22 cellular contexts compared by ENCODE assay signal in genomic region chr7:11436317-11436716, GRCh38.
DNase-seq lines count a peak whose midpoint lies in the region; ATAC-seq, FAIRE-seq and TF ChIP-seq lines count a peak whose summit lies in the region.
"Had no signal": no experiment of that assay in that cellular context is flagged by ENCODE, and none has a peak within 500 bp of the region (broad histone marks: within the 10 kb centered on the region; RNA-seq: fewer than 3 reads in every experiment).

No MANE protein-coding gene starts in this region.

- H2AFZ ChIP-seq in IMR-90 (replicated peaks; ENCODE audit: low read length, poor library complexity) = no peak overlapping the region

- H3K4me2 ChIP-seq in IMR-90 (ENCODE audit: low read depth, low read length) = no peak overlapping the region

- no peaks in the 10 kb centered on the region for H4K20me1 ChIP-seq in IMR-90 (ENCODE audit: insufficient read depth, low read length)

- no TSS peak for BruUV-seq in IMR-90 (replicated peaks; lab: Mats Ljungman, UMichigan)

- H3K36me3 ChIP-seq in IMR-90 (ENCODE audit: control insufficient read depth, insufficient read depth, low read length) = no peaks in the 10 kb centered on the region
- H3K36me3 ChIP-seq: gastroesophageal sphincter, upper lobe of left lung, WERI-Rb-1 had no signal

- no peak overlapping the region for H3K56ac ChIP-seq in IMR-90 (ENCODE audit: extremely low read depth, insufficient read depth, low read length)

- no peak overlapping the region for H2AK5ac ChIP-seq in IMR-90 (ENCODE audit: low read depth, low read length)

- H3K9me3 ChIP-seq in IMR-90 (ENCODE audit: control insufficient read depth, insufficient read depth, low read length) = no peaks in the 10 kb centered on the region
- H3K9me3 ChIP-seq: upper lobe of left lung had no signal

- no peak overlapping the region for H3K18ac ChIP-seq in IMR-90 (ENCODE audit: low read depth, low read length)

- DNase-seq in A172 (ENCODE audit: low spot score) (peak; percentile 8), IMR-90 (peak; percentile 0), iris pigment epithelial cell (ENCODE audit: low read depth) (peak; percentile 78), ecto neural progenitor cell (ENCODE audit: low spot score) (no peak), NCI-H510A treated with DMSO at 0.1 percent for 48 hours (lab: John Stamatoyannopoulos, UW) (no peak)
- no peak for DNase-seq in stimulated activated CD4-positive, alpha-beta T cell treated with anti-CD3 and anti-CD28 coated beads, Interleukin-12 subunit alpha, Interleukin-12 subunit beta, amount 100 ng/mL, for 4 hours
- DNase-seq: activated CD4-positive, alpha-beta T cell treated with anti-CD3 and anti-CD28 coated beads, Interleukin-2, amount 10 ng/mL, durations not matched to agents 7 days and 5 days; C1 segment of cervical spinal cord; cortex of kidney; H9; KG1; kidney; mesendoderm; naive B cell; NCI-H1694 treated with DMSO at 0.1 percent for 48 hours; upper lobe of left lung; WERI-Rb-1 had no signal

- no peaks in the 10 kb centered on the region for H3K9me1 ChIP-seq in IMR-90 (ENCODE audit: insufficient read depth, low read length)

- no peak for TF ChIP-seq POLR2A in IMR-90 (IDR thresholded peaks at IDR 0.05; ENCODE audit: low read depth, low read length)

- H3K4me3 ChIP-seq in IMR-90 (ENCODE audit: insufficient read depth, low read depth, low read length) = no peak overlapping the region
- H3K4me3 ChIP-seq: gastroesophageal sphincter, upper lobe of left lung had no signal

- POLR2A ChIA-PET in IMR-90 (lab: Charles Lee; ENCODE audit: unreplicated experiment) = no interaction called here

- in situ Hi-C loops in IMR-90 (cut with MboI; ENCODE audit: low sequenced_read_pairs) = loop anchor here (25.0 kb wide), 3 partner anchors 626 to 1051 kb away; no protein-coding TSS in a partner anchor

- H2BK15ac ChIP-seq in IMR-90 (ENCODE audit: low read depth, low read length) = no peak overlapping the region

- no peak for TF ChIP-seq CTCF in IMR-90 (conservative IDR thresholded peaks at IDR 0.05; ENCODE audit: low read depth, low read length)

- no peaks in the 10 kb centered on the region for H3K4me1 ChIP-seq in IMR-90 (ENCODE audit: control insufficient read depth, insufficient read depth, low read length)
- H3K4me1 ChIP-seq: upper lobe of left lung had no signal

- dilution Hi-C loops in IMR-90 (cut with HindIII; ENCODE audit: low sequenced_read_pairs, unreplicated experiment) = no loop called here

- no peak overlapping the region for H4K8ac ChIP-seq in IMR-90 (ENCODE audit: low read depth in 2 of 2, low read length in 2 of 2)

- H3K27ac ChIP-seq in IMR-90 (ENCODE audit: insufficient read depth, low read length) = no peak overlapping the region
- H3K27ac ChIP-seq: gastroesophageal sphincter, upper lobe of left lung, WERI-Rb-1 had no signal

- no peak overlapping the region for H3K14ac ChIP-seq in IMR-90 (replicated peaks; ENCODE audit: low read depth, low read length)

- H2BK5ac ChIP-seq in IMR-90 (ENCODE audit: low read depth, low read length, poor library complexity, severe bottlenecking) = no peak overlapping the region

- no peak overlapping the region for H2BK20ac ChIP-seq in IMR-90 (ENCODE audit: low read depth, low read length)

- H4K91ac ChIP-seq in IMR-90 (ENCODE audit: insufficient read depth, low read depth, low read length) = no peak overlapping the region

- H3K79me1 ChIP-seq in IMR-90 (ENCODE audit: low read depth in 1 of 2, low read length in 2 of 2) = no peaks in the 10 kb centered on the region

- H3K23ac ChIP-seq in IMR-90 (ENCODE audit: low read depth, low read length) = no peak overlapping the region

- no peak overlapping the region for H3K9ac ChIP-seq in IMR-90 (ENCODE audit: low read depth, low read length)

- no peaks in the 10 kb centered on the region for H3K27me3 ChIP-seq in IMR-90 (ENCODE audit: control insufficient read depth, insufficient read depth, low read length)
- H3K27me3 ChIP-seq: gastroesophageal sphincter, upper lobe of left lung had no signal

- no peak overlapping the region for H2AK9ac ChIP-seq in IMR-90 (replicated peaks; ENCODE audit: low read depth, low read length, poor library complexity)

- CTCF ChIA-PET in IMR-90 (lab: Yijun Ruan, JAX) = no interaction called here

- H4K5ac ChIP-seq in IMR-90 (ENCODE audit: low read depth, low read length) = no peak overlapping the region

- peak; percentile 8 for FAIRE-seq in endometrium (lab: Jason Lieb, UNC)
- FAIRE-seq: D721Med had no signal

- no peak overlapping the region for H3K4ac ChIP-seq in IMR-90 (ENCODE audit: low read depth, low read length)

- TF ChIP-seq RAD21 in IMR-90 (IDR thresholded peaks at IDR 0.05; ENCODE audit: low read length) = no peak

- peak; percentile 60; the same call in 1 of the 2 replicates for ATAC-seq in IMR-90 (ENCODE audit: low read depth)
- ATAC-seq in GM21515 (IDR thresholded peaks at IDR 0.05; ENCODE audit: unreplicated experiment) = no peak
- ATAC-seq: gastroesophageal sphincter, SK-N-SH treated with all-trans-retinoic acid at 6 μM for 48 hours had no signal

- intact Hi-C loops in IMR-90 (cut with micrococcal nuclease) = no loop called here

- WGBS in IMR-90 (ENCODE audit: extremely low coverage in 2 of 2, insufficient read length in 1 of 2), 2 experiments = 100% methylated on average over 1 of the region's 1 CpG; no CpG with 5 or more reads in 1 of the 2 experiments

- H2BK120ac ChIP-seq in IMR-90 (ENCODE audit: low read depth, low read length) = no peak overlapping the region

TF ChIP-seq in IMR-90, 13 proteins besides CTCF, POLR2A, EP300 and RAD21:
- TF ChIP-seq RCOR1 (IDR thresholded peaks at IDR 0.05; ENCODE audit: insufficient replicate concordance, low read length) (no peak), ELK1 (IDR thresholded peaks at IDR 0.05; ENCODE audit: borderline replicate concordance, low read depth, low read length) (no peak), CHD1 (IDR thresholded peaks at IDR 0.05; ENCODE audit: low read depth, low read length) (no peak), RFX5 (IDR thresholded peaks at IDR 0.05; ENCODE audit: low read depth, low read length) (no peak), SMC3 (IDR thresholded peaks at IDR 0.05; ENCODE audit: low read depth, low read length) (no peak), FOS (IDR thresholded peaks at IDR 0.05; ENCODE audit: low read depth, low read length) (no peak), MAFK (IDR thresholded peaks at IDR 0.05; ENCODE audit: low read depth, low read length) (no peak), MXI1 (IDR thresholded peaks at IDR 0.05; ENCODE audit: borderline replicate concordance, low read depth, low read length) (no peak), BHLHE40 (IDR thresholded peaks at IDR 0.05; ENCODE audit: low read depth, low read length) (no peak), MAZ (IDR thresholded peaks at IDR 0.05; ENCODE audit: borderline replicate concordance, low read depth, low read length) (no peak), CEBPB (IDR thresholded peaks at IDR 0.05; ENCODE audit: low read depth, low read length) (no peak), NFE2L2 (IDR thresholded peaks at IDR 0.05; ENCODE audit: low read depth, low read length) (no peak)
- TF ChIP-seq, protein P1, sequence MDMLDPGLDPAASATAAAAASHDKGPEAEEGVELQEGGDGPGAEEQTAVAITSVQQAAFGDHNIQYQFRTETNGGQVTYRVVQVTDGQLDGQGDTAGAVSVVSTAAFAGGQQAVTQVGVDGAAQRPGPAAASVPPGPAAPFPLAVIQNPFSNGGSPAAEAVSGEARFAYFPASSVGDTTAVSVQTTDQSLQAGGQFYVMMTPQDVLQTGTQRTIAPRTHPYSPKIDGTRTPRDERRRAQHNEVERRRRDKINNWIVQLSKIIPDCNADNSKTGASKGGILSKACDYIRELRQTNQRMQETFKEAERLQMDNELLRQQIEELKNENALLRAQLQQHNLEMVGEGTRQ (IDR thresholded peaks at IDR 0.05; ENCODE audit: low read depth, low read length) = no peak

Comparison
In these comparisons a context has a peak if more than half of its experiments do, and no peak if none do; other contexts are left out.
1. DNase-seq: peak in A172 (single experiment), IMR-90 (single experiment) and iris pigment epithelial cell (single experiment); none in stimulated activated CD4-positive, alpha-beta T cell treated with anti-CD3 and anti-CD28 coated beads, Interleukin-12 subunit alpha, Interleukin-12 subunit beta, amount 100 ng/mL, for 4 hours (single experiment), ecto neural progenitor cell (single experiment) and NCI-H510A treated with DMSO at 0.1 percent for 48 hours (single experiment).